ENCODE assay signal across 24 cellular contexts in genomic region chr3:14445773-14446172, GRCh38.
"Had no signal": no experiment of that assay in that cellular context is flagged by ENCODE, and none has a peak within 500 bp of the region (broad histone marks: within the 10 kb centered on the region; RNA-seq: fewer than 3 reads in every experiment).

No MANE protein-coding gene starts in this region.

- H3K4me3 Mint-ChIP-seq: IgD-negative memory B cell had no signal

- H3K9me3 Mint-ChIP-seq: IgD-negative memory B cell had no signal

- ATAC-seq: Panc1, PC-3 had no signal

- DNase-seq: KBM-7, MG63, NCI-H1092, NCI-H1105 treated with DMSO at 0.1 percent for 48 hours, NCI-H1417 treated with DMSO at 0.1 percent for 48 hours, NCI-H187, NCI-H2029, NCI-H2081 treated with DMSO at 0.1 percent for 48 hours, NCI-H2171, NCI-H226, NCI-H446, NCI-H510A, NCI-H524 treated with DMSO at 0.1 percent for 48 hours, NCI-H69, NCI-H774, PC-3, SHP77, SK-N-SH, SW 1271 had no signal

- H3K4me3 ChIP-seq: MG63 had no signal

- FAIRE-seq: HTR-8/SVneo had no signal

- H3K9ac ChIP-seq: SK-N-SH had no signal

- H3K27me3 Mint-ChIP-seq: IgD-negative memory B cell had no signal

- H3K4me1 Mint-ChIP-seq: IgD-negative memory B cell had no signal

- H3K27me3 ChIP-seq: MG63 had no signal

- H3K9me3 ChIP-seq: MG63, SK-N-SH had no signal

- H3K4me2 ChIP-seq: SK-N-SH had no signal

- H3K27ac ChIP-seq: HL-60, RWPE1 had no signal

- H3K27ac Mint-ChIP-seq: IgD-negative memory B cell had no signal

- H3K36me3 ChIP-seq: MG63 had no signal
